In the genomic region with DNA sequence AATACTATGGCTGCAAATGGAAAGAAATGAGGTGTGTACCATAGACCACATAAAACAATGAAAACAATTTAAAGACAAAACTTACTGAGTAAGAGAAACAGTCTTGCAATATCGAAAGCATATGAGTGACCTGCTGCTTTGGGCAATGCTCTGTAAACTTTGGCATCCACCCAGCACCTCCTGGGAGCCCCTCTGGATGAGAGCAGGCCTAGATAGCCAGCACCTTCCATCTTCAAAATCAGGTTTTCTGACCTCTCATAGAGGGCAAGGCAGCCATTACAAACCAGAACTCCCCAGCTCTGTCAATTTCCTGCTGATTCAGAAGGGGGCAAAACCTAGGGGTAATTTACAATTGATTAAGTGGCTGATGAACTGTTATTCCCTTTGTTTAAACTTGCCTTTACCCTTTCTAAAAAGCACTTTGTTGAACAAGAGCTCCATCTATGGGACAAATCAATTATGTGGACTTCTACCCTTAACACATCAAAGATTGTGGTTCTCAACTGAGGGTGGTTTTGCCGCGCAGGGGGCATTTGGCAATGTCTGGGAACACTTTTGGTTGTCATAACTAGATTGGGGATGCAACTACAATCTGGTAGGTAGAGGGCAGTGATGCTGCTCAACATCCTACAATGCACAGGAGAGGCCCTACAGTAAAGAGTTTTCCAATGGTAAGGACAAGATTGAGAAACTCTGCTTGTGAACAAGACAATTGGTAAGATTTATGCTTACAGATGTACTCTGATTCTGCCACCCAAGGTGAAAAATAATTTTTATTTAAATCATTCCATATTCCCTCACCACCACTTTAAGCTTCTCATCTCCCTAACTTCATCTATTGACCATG, we compare ENCODE assay signal across 8 cellular contexts.
DNase-seq lines count a peak whose midpoint lies in the region; ATAC-seq and TF ChIP-seq lines count a peak whose summit lies in the region.

No MANE protein-coding gene starts in this region.

- 50 to 65% methylated on average over 1 to 2 of the region's 3 CpGs for WGBS in gastroesophageal sphincter (ENCODE audit: low coverage in 1 of 2), 2 donors

- peak; percentile 47 for TF ChIP-seq CTCF in RWPE1 (conservative IDR thresholded peaks at IDR 0.05; ENCODE audit: low read depth)
- peak in 3 of 4 experiments; percentile 6 to 53 (median 28) for TF ChIP-seq CTCF in gastroesophageal sphincter (IDR thresholded peaks at IDR 0.05)

- H3K27ac ChIP-seq in RWPE1 = no peak overlapping the region
- H3K27ac ChIP-seq in gastroesophageal sphincter = no peak overlapping the region

- no peak for ATAC-seq in gastroesophageal sphincter
- no peak for ATAC-seq in activated CD4-positive, CD25-positive, alpha-beta regulatory T cell treated with anti-CD3 and anti-CD28 coated beads, Interleukin-2, amount 50 U/mL, for 24 hours

- H3K4me1 ChIP-seq in gastroesophageal sphincter = no peaks in the 10 kb centered on the region

- H3K27me3 ChIP-seq in gastroesophageal sphincter = no peaks in the 10 kb centered on the region

- DNase-seq in SIG-M5 treated with dmso at 0.1 percent for 504 hours (lab: John Stamatoyannopoulos, UW; ENCODE audit: unreplicated experiment) = peak; percentile 5
- DNase-seq in SIG-M5 (lab: John Stamatoyannopoulos, UW) = no peak
- peak; percentile 16 for DNase-seq in RWPE1 (ENCODE audit: low spot score)
- peak; percentile 66 for DNase-seq in superior temporal gyrus (ENCODE audit: extremely low spot score)
- no peak for DNase-seq in UCSD-AML1 (lab: John Stamatoyannopoulos, UW; ENCODE audit: unreplicated experiment)
- DNase-seq in NK-92 (lab: John Stamatoyannopoulos, UW; ENCODE audit: unreplicated experiment) = no peak

- no peaks in the 10 kb centered on the region for H3K36me3 ChIP-seq in gastroesophageal sphincter

- CTCF ChIA-PET in RWPE1 (lab: Yijun Ruan, JAX) = no interaction called here

- no peak for TF ChIP-seq POLR2A in gastroesophageal sphincter (IDR thresholded peaks at IDR 0.05)

- POLR2A ChIA-PET in RWPE1 (lab: Yijun Ruan, JAX; ENCODE audit: low non-redundant PET) = no interaction called here

- H3K4me3 ChIP-seq in gastroesophageal sphincter = no peak overlapping the region

- no peak for TF ChIP-seq EP300 in gastroesophageal sphincter (IDR thresholded peaks at IDR 0.05)

- H3K9me3 ChIP-seq in gastroesophageal sphincter = peaks cover 0 to 18% (median 0%) of the 10 kb centered on the region in 3 donors

Comparison
In these comparisons a context has a peak if more than half of its experiments do, and no peak if none do; other contexts are left out.
1. DNase-seq: peak in SIG-M5 treated with dmso at 0.1 percent for 504 hours (single experiment), RWPE1 (single experiment) and superior temporal gyrus (single experiment); none in SIG-M5 (single experiment), UCSD-AML1 (single experiment) and NK-92 (single experiment).